24 cellular contexts compared by ENCODE assay signal in genomic region chr12:90079811-90080210, GRCh38.
"Had no signal": no experiment of that assay in that cellular context is flagged by ENCODE, and none has a peak within 500 bp of the region (broad histone marks: within the 10 kb centered on the region; RNA-seq: fewer than 3 reads in every experiment).

No MANE protein-coding gene starts in this region.

- H3K9me3 Mint-ChIP-seq: nephron; stimulated activated effector memory CD8-positive, alpha-beta T cell treated with anti-CD3 and anti-CD28 coated beads, Interleukin-12 subunit alpha, Interleukin-12 subunit beta, amount 100 ng/mL, for 72 hours; stimulated activated naive CD8-positive, alpha-beta T cell treated with anti-CD3 and anti-CD28 coated beads, Interleukin-15, Interleukin-2, amounts not matched to agents 100 ng/mL and 50 ng/mL, for 24 hours had no signal

- H3K27ac Mint-ChIP-seq: immature natural killer cell; nephron; stimulated activated effector memory CD8-positive, alpha-beta T cell treated with anti-CD3 and anti-CD28 coated beads, Interleukin-12 subunit alpha, Interleukin-12 subunit beta, amount 100 ng/mL, for 72 hours; stimulated activated naive CD8-positive, alpha-beta T cell treated with anti-CD3 and anti-CD28 coated beads, Interleukin-15, Interleukin-2, amounts not matched to agents 100 ng/mL and 50 ng/mL, for 24 hours had no signal

- H3K4me1 ChIP-seq: left ventricle myocardium inferior, pancreas, prostate gland, suprapubic skin, tibial artery, upper lobe of right lung had no signal

- H3K36me3 Mint-ChIP-seq: immature natural killer cell; naive thymus-derived CD8-positive, alpha-beta T cell; stimulated activated effector memory CD8-positive, alpha-beta T cell treated with anti-CD3 and anti-CD28 coated beads, Interleukin-12 subunit alpha, Interleukin-12 subunit beta, amount 100 ng/mL, for 72 hours had no signal

- H3K9me3 ChIP-seq: left ventricle myocardium inferior, pancreas, prostate gland, spleen, suprapubic skin, thoracic aorta, tibial artery, upper lobe of right lung had no signal

- DNase-seq: hippocampal formation; immature natural killer cell; kidney; left ventricle myocardium inferior; naive thymus-derived CD8-positive, alpha-beta T cell; pancreas; posterior cingulate gyrus; retina; right cardiac atrium; spleen; stimulated activated CD4-positive, alpha-beta T cell treated with anti-CD3 and anti-CD28 coated beads, Interleukin-4, amount 100 ng/mL, for 24 hours; stimulated activated naive CD4-positive, alpha-beta T cell; tibial artery; upper lobe of right lung had no signal

- H3K27me3 ChIP-seq: pancreas, spleen, suprapubic skin, tibial artery, upper lobe of right lung had no signal

- ATAC-seq: naive thymus-derived CD8-positive, alpha-beta T cell; pancreas; right cardiac atrium; sciatic nerve; stimulated activated effector memory CD8-positive, alpha-beta T cell treated with anti-CD3 and anti-CD28 coated beads, Interleukin-12 subunit alpha, Interleukin-12 subunit beta, amount 100 ng/mL, for 72 hours; upper lobe of right lung had no signal

- H3K4me3 ChIP-seq: left ventricle myocardium inferior, lung, pancreas, prostate gland, skin epidermis, spleen, suprapubic skin, thoracic aorta, tibial artery, upper lobe of right lung had no signal

- H3K4me3 Mint-ChIP-seq: immature natural killer cell; naive thymus-derived CD8-positive, alpha-beta T cell; nephron; neural crest cell; stimulated activated effector memory CD8-positive, alpha-beta T cell treated with anti-CD3 and anti-CD28 coated beads, Interleukin-12 subunit alpha, Interleukin-12 subunit beta, amount 100 ng/mL, for 72 hours; stimulated activated naive CD8-positive, alpha-beta T cell treated with anti-CD3 and anti-CD28 coated beads, Interleukin-15, Interleukin-2, amounts not matched to agents 100 ng/mL and 50 ng/mL, for 24 hours had no signal

- H3K36me3 ChIP-seq: left ventricle myocardium inferior, pancreas, prostate gland, spleen, suprapubic skin, thoracic aorta, tibial artery, upper lobe of right lung had no signal

- H3K27ac ChIP-seq: left ventricle myocardium inferior, pancreas, prostate gland, skin epidermis, spleen, suprapubic skin, thoracic aorta, tibial artery, upper lobe of right lung had no signal
